In genomic region chr15:78105541-78106241, GRCh38 we compare ENCODE assay signal across 16 cellular contexts. TPM values are rescaled to one million over a fixed set of nuclear protein-coding genes. Genes with fewer than 3 reads are reported as not detected.
A peak's percentile ranks its signal among the peaks of the same experiment; 100 is the strongest.
DNase-seq lines count a peak whose midpoint lies in the region; ATAC-seq and TF ChIP-seq lines count a peak whose summit lies in the region.
"Had no signal": no experiment of that assay in that cellular context is flagged by ENCODE, and none has a peak within 500 bp of the region (broad histone marks: within the 10 kb centered on the region; RNA-seq: fewer than 3 reads in every experiment).

No MANE protein-coding gene starts in this region.

- peaks cover 36% of the 10 kb centered on the region for H3K4me1 Mint-ChIP-seq in activated naive CD4-positive, alpha-beta T cell treated with anti-CD3 and anti-CD28 coated beads, Interleukin-2, amount 50 U/mL, for 24 hours
- H3K4me1 Mint-ChIP-seq in activated naive CD4-positive, alpha-beta T cell treated with anti-CD3 and anti-CD28 coated beads for 36 hours (ENCODE audit: low read depth), result peaks cover 30% of the 10 kb centered on the region
- H3K4me1 Mint-ChIP-seq in T-helper 1 cell treated with Interleukin-12 subunit alpha and Interleukin-12 subunit beta and Interleukin-4 antibody, amounts not matched to agents 30 μg/mL and 1 μg/mL, for 36 hours (ENCODE audit: low read depth), result peaks cover 63% of the 10 kb centered on the region
- peaks cover 60% of the 10 kb centered on the region for H3K4me1 Mint-ChIP-seq in stimulated activated effector memory CD8-positive, alpha-beta T cell treated with anti-CD3 and anti-CD28 coated beads, Interleukin-12 subunit alpha, Interleukin-12 subunit beta, amount 100 ng/mL, for 72 hours

- no peak for DNase-seq in activated naive CD4-positive, alpha-beta T cell treated with anti-CD3 and anti-CD28 coated beads for 36 hours
- peak; percentile 11 for DNase-seq in fibroblast of pulmonary artery (ENCODE audit: low read depth)
- DNase-seq in stimulated activated effector memory CD8-positive, alpha-beta T cell treated with anti-CD3 and anti-CD28 coated beads, Interleukin-12 subunit alpha, Interleukin-12 subunit beta, amount 100 ng/mL, for 72 hours (ENCODE audit: low spot score in 2 of 2), result no peak
- no peak for DNase-seq in NCI-H146 (lab: John Stamatoyannopoulos, UW)
- DNase-seq in GM13977 (ENCODE audit: low spot score), result no peak
- DNase-seq: NCI-H1417 treated with DMSO at 0.1 percent for 48 hours; NCI-H526 treated with DMSO at 0.1 percent for 48 hours; stimulated activated CD4-positive, alpha-beta T cell treated with anti-CD3 and anti-CD28 coated beads, Interleukin-2, amount 100 ng/mL, for 24 hours had no signal

- H3K27me3 Mint-ChIP-seq in activated naive CD4-positive, alpha-beta T cell treated with anti-CD3 and anti-CD28 coated beads, Interleukin-2, amount 50 U/mL, for 24 hours, result no peaks in the 10 kb centered on the region
- no peaks in the 10 kb centered on the region for H3K27me3 Mint-ChIP-seq in activated naive CD4-positive, alpha-beta T cell treated with anti-CD3 and anti-CD28 coated beads for 36 hours (ENCODE audit: low read depth)
- no peaks in the 10 kb centered on the region for H3K27me3 Mint-ChIP-seq in T-helper 1 cell treated with Interleukin-12 subunit alpha and Interleukin-12 subunit beta and Interleukin-4 antibody, amounts not matched to agents 30 μg/mL and 1 μg/mL, for 36 hours (ENCODE audit: low read depth)
- H3K27me3 Mint-ChIP-seq: stimulated activated memory B cell treated with anti-CD40 and anti-IgM and Interleukin-4, amounts not matched to agents 10 μg/mL and 1 μg/mL and 100 μg/mL, for 72 hours had no signal

- no peak overlapping the region for H3K4me3 ChIP-seq in fibroblast of pulmonary artery (replicated peaks; ENCODE audit: low read depth, low read length)

- H3K36me3 Mint-ChIP-seq in activated naive CD4-positive, alpha-beta T cell treated with anti-CD3 and anti-CD28 coated beads, Interleukin-2, amount 50 U/mL, for 24 hours, result no peaks in the 10 kb centered on the region
- no peaks in the 10 kb centered on the region for H3K36me3 Mint-ChIP-seq in activated naive CD4-positive, alpha-beta T cell treated with anti-CD3 and anti-CD28 coated beads for 36 hours (ENCODE audit: low read depth)
- no peaks in the 10 kb centered on the region for H3K36me3 Mint-ChIP-seq in T-helper 1 cell treated with Interleukin-12 subunit alpha and Interleukin-12 subunit beta and Interleukin-4 antibody, amounts not matched to agents 30 μg/mL and 1 μg/mL, for 36 hours (ENCODE audit: low read depth)
- H3K36me3 Mint-ChIP-seq in stimulated activated effector memory CD8-positive, alpha-beta T cell treated with anti-CD3 and anti-CD28 coated beads, Interleukin-12 subunit alpha, Interleukin-12 subunit beta, amount 100 ng/mL, for 72 hours, result peaks cover 6% of the 10 kb centered on the region
- H3K36me3 Mint-ChIP-seq: stimulated activated memory B cell treated with anti-CD40 and anti-IgM and Interleukin-4, amounts not matched to agents 10 μg/mL and 1 μg/mL and 100 μg/mL, for 72 hours had no signal

- H3K4me3 Mint-ChIP-seq in activated naive CD4-positive, alpha-beta T cell treated with anti-CD3 and anti-CD28 coated beads, Interleukin-2, amount 50 U/mL, for 24 hours, result no peak overlapping the region
- H3K4me3 Mint-ChIP-seq in activated naive CD4-positive, alpha-beta T cell treated with anti-CD3 and anti-CD28 coated beads for 36 hours, result no peak overlapping the region
- H3K4me3 Mint-ChIP-seq in T-helper 1 cell treated with Interleukin-12 subunit alpha and Interleukin-12 subunit beta and Interleukin-4 antibody, amounts not matched to agents 30 μg/mL and 1 μg/mL, for 36 hours, result peak overlapping the region; percentile 81
- H3K4me3 Mint-ChIP-seq in stimulated activated effector memory CD8-positive, alpha-beta T cell treated with anti-CD3 and anti-CD28 coated beads, Interleukin-12 subunit alpha, Interleukin-12 subunit beta, amount 100 ng/mL, for 72 hours, result peak overlapping the region; percentile 62
- H3K4me3 Mint-ChIP-seq: mesothelial cell of epicardium; stimulated activated memory B cell treated with anti-CD40 and anti-IgM and Interleukin-4, amounts not matched to agents 10 μg/mL and 1 μg/mL and 100 μg/mL, for 72 hours had no signal

- peak overlapping the region; percentile 76 for H3K27ac Mint-ChIP-seq in activated naive CD4-positive, alpha-beta T cell treated with anti-CD3 and anti-CD28 coated beads, Interleukin-2, amount 50 U/mL, for 24 hours
- H3K27ac Mint-ChIP-seq in activated naive CD4-positive, alpha-beta T cell treated with anti-CD3 and anti-CD28 coated beads for 36 hours, result no peak overlapping the region
- H3K27ac Mint-ChIP-seq in T-helper 1 cell treated with Interleukin-12 subunit alpha and Interleukin-12 subunit beta and Interleukin-4 antibody, amounts not matched to agents 30 μg/mL and 1 μg/mL, for 36 hours, result peak overlapping the region; percentile 92
- peak overlapping the region; percentile 60 for H3K27ac Mint-ChIP-seq in stimulated activated effector memory CD8-positive, alpha-beta T cell treated with anti-CD3 and anti-CD28 coated beads, Interleukin-12 subunit alpha, Interleukin-12 subunit beta, amount 100 ng/mL, for 72 hours
- H3K27ac Mint-ChIP-seq: mesothelial cell of epicardium; stimulated activated memory B cell treated with anti-CD40 and anti-IgM and Interleukin-4, amounts not matched to agents 10 μg/mL and 1 μg/mL and 100 μg/mL, for 72 hours had no signal

- intact Hi-C loops in activated naive CD4-positive, alpha-beta T cell treated with anti-CD3 and anti-CD28 coated beads for 36 hours (cut with micrococcal nuclease), result loop anchor here (5.0 kb wide), 1 partner anchor 193 kb away; no protein-coding TSS in a partner anchor

- no peaks in the 10 kb centered on the region for H3K9me3 Mint-ChIP-seq in activated naive CD4-positive, alpha-beta T cell treated with anti-CD3 and anti-CD28 coated beads, Interleukin-2, amount 50 U/mL, for 24 hours
- H3K9me3 Mint-ChIP-seq in activated naive CD4-positive, alpha-beta T cell treated with anti-CD3 and anti-CD28 coated beads for 36 hours, result no peaks in the 10 kb centered on the region
- no peaks in the 10 kb centered on the region for H3K9me3 Mint-ChIP-seq in T-helper 1 cell treated with Interleukin-12 subunit alpha and Interleukin-12 subunit beta and Interleukin-4 antibody, amounts not matched to agents 30 μg/mL and 1 μg/mL, for 36 hours
- no peaks in the 10 kb centered on the region for H3K9me3 Mint-ChIP-seq in stimulated activated effector memory CD8-positive, alpha-beta T cell treated with anti-CD3 and anti-CD28 coated beads, Interleukin-12 subunit alpha, Interleukin-12 subunit beta, amount 100 ng/mL, for 72 hours
- H3K9me3 Mint-ChIP-seq: mesothelial cell of epicardium; stimulated activated memory B cell treated with anti-CD40 and anti-IgM and Interleukin-4, amounts not matched to agents 10 μg/mL and 1 μg/mL and 100 μg/mL, for 72 hours had no signal

- CTCF ChIA-PET in activated naive CD4-positive, alpha-beta T cell treated with anti-CD3 and anti-CD28 coated beads for 36 hours (lab: Charles Lee), result interaction anchor here (0.6 to 9.8 kb wide), 7 partner anchors 44 to 147 kb away, joined by 3 to 115 read pairs (median 4); no protein-coding TSS in a partner anchor

- TF ChIP-seq CTCF in fibroblast of pulmonary artery (IDR thresholded peaks at IDR 0.05; ENCODE audit: low read length, missing control alignments) (no peak), GM13977 (IDR thresholded peaks at IDR 0.05; ENCODE audit: extremely low read depth, insufficient read depth, missing control alignments) (no peak)

- in situ Hi-C loops in GM13977 (cut with MboI; ENCODE audit: low pct_unique_long_range_greater_than_20kb, low sequenced_read_pairs, unreplicated experiment), result no loop called here

- ATAC-seq in stimulated activated effector memory CD8-positive, alpha-beta T cell treated with anti-CD3 and anti-CD28 coated beads, Interleukin-12 subunit alpha, Interleukin-12 subunit beta, amount 100 ng/mL, for 72 hours, result peak; percentile 6
- ATAC-seq in GM21515 (IDR thresholded peaks at IDR 0.05; ENCODE audit: unreplicated experiment), result no peak
- ATAC-seq: stimulated activated memory B cell treated with anti-CD40 and anti-IgM and Interleukin-4, amounts not matched to agents 10 μg/mL and 1 μg/mL and 100 μg/mL, for 72 hours had no signal

RNA-seq across cellular contexts. Expression of gene SH2D7, which starts 13.3 kb away (rescaled TPM):
- total RNA-seq in activated naive CD4-positive, alpha-beta T cell treated with anti-CD3 and anti-CD28 coated beads for 36 hours, result not detected
- total RNA-seq: bronchial epithelial cell, epithelial cell of proximal tubule, mesothelial cell of epicardium, posterior vena cava had no signal

RNA-seq across cellular contexts. Expression of gene CIB2, which starts 25.6 kb away (rescaled TPM):
- 1 to 10 TPM; 1.9 to 2.1 TPM for total RNA-seq in activated naive CD4-positive, alpha-beta T cell treated with anti-CD3 and anti-CD28 coated beads for 36 hours

RNA-seq across cellular contexts. Expression of gene TBC1D2B, which starts 28.2 kb away (rescaled TPM):
- total RNA-seq in activated naive CD4-positive, alpha-beta T cell treated with anti-CD3 and anti-CD28 coated beads for 36 hours, result 10 to 100 TPM; 57.1 to 60.3 TPM

RNA-seq across cellular contexts. Expression of gene IDH3A, which starts 43.5 kb away (rescaled TPM):
- total RNA-seq in activated naive CD4-positive, alpha-beta T cell treated with anti-CD3 and anti-CD28 coated beads for 36 hours, result 100 to 1,000 TPM; 117 to 123 TPM

Comparison
In these comparisons a context has a peak if more than half of its experiments do, and no peak if none do; other contexts are left out.
1. H3K4me3 Mint-ChIP-seq: peak in T-helper 1 cell treated with Interleukin-12 subunit alpha and Interleukin-12 subunit beta and Interleukin-4 antibody, amounts not matched to agents 30 μg/mL and 1 μg/mL, for 36 hours (single experiment) and stimulated activated effector memory CD8-positive, alpha-beta T cell treated with anti-CD3 and anti-CD28 coated beads, Interleukin-12 subunit alpha, Interleukin-12 subunit beta, amount 100 ng/mL, for 72 hours (single experiment); none in activated naive CD4-positive, alpha-beta T cell treated with anti-CD3 and anti-CD28 coated beads, Interleukin-2, amount 50 U/mL, for 24 hours (single experiment) and activated naive CD4-positive, alpha-beta T cell treated with anti-CD3 and anti-CD28 coated beads for 36 hours (single experiment).